In the genomic region with DNA sequence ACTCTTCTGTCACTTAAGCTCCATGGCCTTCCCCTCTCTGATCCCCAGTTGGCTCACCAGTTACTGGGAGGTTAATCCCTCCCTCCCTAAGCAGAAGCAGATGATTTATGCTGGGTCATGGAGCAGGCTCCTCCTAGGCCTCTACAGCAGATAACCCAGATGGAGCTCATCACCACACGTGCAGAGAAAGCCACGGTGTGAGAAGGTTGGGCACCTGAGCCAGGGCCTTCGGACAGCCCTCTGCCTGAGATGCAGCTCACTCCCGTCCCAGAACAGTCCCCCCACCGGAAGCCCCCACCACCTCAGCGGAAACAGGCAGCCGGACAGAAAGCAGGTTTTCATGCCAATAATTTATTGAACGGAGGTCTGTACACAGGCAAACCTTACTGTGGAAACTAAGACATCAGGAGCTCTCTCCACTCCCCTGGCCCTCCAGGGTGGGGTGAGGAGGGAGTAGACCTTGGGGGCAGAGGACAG, we compare ENCODE assay signal across 8 cellular contexts. TPM values are rescaled to one million over a fixed set of nuclear protein-coding genes. Genes with fewer than 3 reads are reported as not detected.
DNase-seq lines count a peak whose midpoint lies in the region; ATAC-seq, FAIRE-seq and TF ChIP-seq lines count a peak whose summit lies in the region.
"Had no signal": no experiment of that assay in that cellular context is flagged by ENCODE, and none has a peak within 500 bp of the region (broad histone marks: within the 10 kb centered on the region; RNA-seq: fewer than 3 reads in every experiment).

No MANE protein-coding gene starts in this region.

- peaks cover 36 to 47% of the 10 kb centered on the region in 2 donors for H3K36me3 ChIP-seq in kidney (ENCODE audit: control insufficient read depth in 1 of 2, insufficient read depth in 2 of 2, low read length in 2 of 2)

- H3K9ac ChIP-seq in kidney (ENCODE audit: low read length in 2 of 2) = no peak overlapping the region

- no peak overlapping the region for H3K27ac ChIP-seq in kidney (ENCODE audit: low read depth in 2 of 2, low read length in 2 of 2)
- H3K27ac ChIP-seq: left lung had no signal

- peak overlapping the region; percentile 16 for H3K27ac Mint-ChIP-seq in T-helper 17 cell

- peaks cover 8% of the 10 kb centered on the region for H3K4me1 Mint-ChIP-seq in T-helper 17 cell

- no peaks in the 10 kb centered on the region for H3K27me3 Mint-ChIP-seq in T-helper 17 cell

- FAIRE-seq in D721Med (lab: Jason Lieb, UNC) = peak; percentile 77
- no peak for FAIRE-seq in kidney (lab: Jason Lieb, UNC)
- no peak for FAIRE-seq in HTR-8/SVneo (lab: Jason Lieb, UNC)

- peaks cover 5% of the 10 kb centered on the region for H3K36me3 Mint-ChIP-seq in T-helper 17 cell (ENCODE audit: low read depth)

- intact Hi-C loops in kidney (cut with DNase I) = no loop called here

- DNase-seq in D721Med (ENCODE audit: insufficient read length, low spot score) = peak; percentile 92
- DNase-seq in T-helper 17 cell = no peak
- DNase-seq in kidney = peak; percentile 63
- no peak for DNase-seq in NCI-H2196 (lab: John Stamatoyannopoulos, UW; ENCODE audit: unreplicated experiment)
- DNase-seq in NCI-H345 (lab: John Stamatoyannopoulos, UW) = no peak
- DNase-seq in HTR-8/SVneo (ENCODE audit: insufficient read length, low spot score) = no peak
- DNase-seq: activated CD4-positive, alpha-beta T cell treated with anti-CD3 and anti-CD28 coated beads, Interleukin-2, amount 50 U/mL, for 48 hours had no signal

- H3K9me3 ChIP-seq in T-helper 17 cell (ENCODE audit: control insufficient read depth, low read length, poor library complexity, severe bottlenecking) = no peaks in the 10 kb centered on the region
- H3K9me3 ChIP-seq in kidney (ENCODE audit: control insufficient read depth in 1 of 2, low read length in 2 of 2) = no peaks in the 10 kb centered on the region
- H3K9me3 ChIP-seq: left lung had no signal

- no peak overlapping the region for H3K4me3 ChIP-seq in kidney (ENCODE audit: low read length in 2 of 2)
- H3K4me3 ChIP-seq: left lung had no signal

- TF ChIP-seq CTCF in D721Med (IDR thresholded peaks at IDR 0.05; ENCODE audit: insufficient read depth, missing control alignments) (no peak), kidney (IDR thresholded peaks at IDR 0.05; ENCODE audit: borderline replicate concordance, extremely low read depth, insufficient read depth) (no peak)

- no peak for ATAC-seq in T-helper 17 cell
- ATAC-seq: left lung had no signal

- peaks cover 0 to 5% of the 10 kb centered on the region in 2 donors for H3K4me1 ChIP-seq in kidney (ENCODE audit: control insufficient read depth in 1 of 2, insufficient read depth in 1 of 2, low read depth in 1 of 2, low read length in 2 of 2)
- H3K4me1 ChIP-seq: left lung had no signal

- peak overlapping the region; percentile 28 for H3K4me3 Mint-ChIP-seq in T-helper 17 cell

RNA-seq across cellular contexts. Expression of a gene that starts 9.8 kb away (rescaled TPM):
- 1 to 10 TPM; 6.7 to 7.5 TPM for total RNA-seq in T-helper 17 cell
- total RNA-seq in kidney = 11.6 TPM
- 2.6 TPM for polyA plus RNA-seq in kidney (ENCODE audit: insufficient read depth, low read depth, low replicate concordance)

RNA-seq across cellular contexts. Expression of a gene that starts 12.4 kb away (rescaled TPM):
- total RNA-seq in T-helper 17 cell (10 to 100 TPM; 72.1 to 89.9 TPM), kidney (26.1 TPM)
- 36.3 TPM for polyA plus RNA-seq in kidney (ENCODE audit: insufficient read depth, low read depth, low replicate concordance)

RNA-seq across cellular contexts. Expression of a gene that starts 12.5 kb away (rescaled TPM):
- total RNA-seq in T-helper 17 cell = 10 to 100 TPM; 27.7 to 28.1 TPM
- 39.2 TPM for total RNA-seq in kidney
- 57.3 TPM for polyA plus RNA-seq in kidney (ENCODE audit: insufficient read depth, low read depth, low replicate concordance)

RNA-seq across cellular contexts. Expression of a gene that starts 25.0 kb away (rescaled TPM):
- total RNA-seq in T-helper 17 cell (10 to 100 TPM; 75.8 to 82.1 TPM), kidney (61.2 TPM)
- polyA plus RNA-seq in kidney (ENCODE audit: insufficient read depth, low read depth, low replicate concordance) = 31.1 TPM

RNA-seq across cellular contexts. Expression of a gene that starts 39.2 kb away (rescaled TPM):
- total RNA-seq in T-helper 17 cell = 100 to 1,000 TPM; 112 to 125 TPM
- total RNA-seq in kidney = 90.9 TPM
- 18.8 TPM for polyA plus RNA-seq in kidney (ENCODE audit: insufficient read depth, low read depth, low replicate concordance)

Comparison
In these comparisons a context has a peak if more than half of its experiments do, and no peak if none do; other contexts are left out.
1. DNase-seq: peak in D721Med (single experiment) and kidney (single experiment); none in T-helper 17 cell (0 of 3), NCI-H2196 (single experiment), NCI-H345 (single experiment) and HTR-8/SVneo (single experiment).